27 cellular contexts compared by ENCODE assay signal in genomic region chr6:157098999-157099398, GRCh38.
"Had no signal": no experiment of that assay in that cellular context is flagged by ENCODE, and none has a peak within 500 bp of the region (broad histone marks: within the 10 kb centered on the region; RNA-seq: fewer than 3 reads in every experiment).

No MANE protein-coding gene starts in this region.

- H3K4me1 ChIP-seq: parathyroid adenoma, psoas muscle, vagina had no signal

- H3K9me3 Mint-ChIP-seq: stimulated activated effector memory CD8-positive, alpha-beta T cell treated with anti-CD3 and anti-CD28 coated beads, Interleukin-12 subunit alpha, Interleukin-12 subunit beta, amount 100 ng/mL, for 72 hours; stimulated activated naive CD8-positive, alpha-beta T cell treated with anti-CD3 and anti-CD28 coated beads, Interleukin-15, amount 100 ng/mL, for 72 hours; type B pancreatic cell; WTC11 had no signal

- H3K36me3 Mint-ChIP-seq: WTC11 had no signal

- H3K27me3 ChIP-seq: left lung, sigmoid colon, vagina had no signal

- H3K27ac Mint-ChIP-seq: type B pancreatic cell had no signal

- H3K27me3 Mint-ChIP-seq: stimulated activated naive CD8-positive, alpha-beta T cell treated with anti-CD3 and anti-CD28 coated beads, Interleukin-15, amount 100 ng/mL, for 72 hours; type B pancreatic cell had no signal

- ATAC-seq: left lung; lower lobe of right lung; psoas muscle; stimulated activated effector memory CD8-positive, alpha-beta T cell treated with anti-CD3 and anti-CD28 coated beads, Interleukin-12 subunit alpha, Interleukin-12 subunit beta, amount 100 ng/mL, for 72 hours; stimulated activated naive CD8-positive, alpha-beta T cell treated with anti-CD3 and anti-CD28 coated beads, Interleukin-15, amount 100 ng/mL, for 72 hours; WTC11 had no signal

- H3K4me3 Mint-ChIP-seq: stimulated activated naive CD8-positive, alpha-beta T cell treated with anti-CD3 and anti-CD28 coated beads, Interleukin-15, amount 100 ng/mL, for 72 hours; type B pancreatic cell; WTC11 had no signal

- H3K9ac ChIP-seq: parathyroid adenoma had no signal

- H3K4me3 ChIP-seq: left lung, lower lobe of right lung, psoas muscle, sigmoid colon, vagina had no signal

- H2AFZ ChIP-seq: parathyroid adenoma had no signal

- DNase-seq: activated CD4-positive, alpha-beta T cell treated with anti-CD3 and anti-CD28 coated beads for 4 hours; activated CD4-positive, alpha-beta T cell treated with anti-CD3 and anti-CD28 coated beads, Interleukin-2, amount 50 U/mL, for 4 hours; activated effector memory CD4-positive, alpha-beta T cell treated with Interleukin-2 at 50 U/mL for 16 hours; activated naive CD4-positive, alpha-beta T cell treated with Interleukin-2 at 50 U/mL for 16 hours; activated T-cell treated with anti-CD3 and anti-CD28 coated beads for 4 hours; amygdala; effector CD8-positive, alpha-beta T cell; left lung; lower lobe of right lung; mesendoderm; psoas muscle; sigmoid colon; small intestine; stimulated activated CD4-positive, alpha-beta T cell treated with anti-CD3 and anti-CD28 coated beads, Interleukin-4, amount 100 ng/mL, for 24 hours; stimulated activated naive CD8-positive, alpha-beta T cell treated with anti-CD3 and anti-CD28 coated beads, Interleukin-15, amount 100 ng/mL, for 72 hours; substantia nigra; SW 1271; T-helper 2 cell had no signal

- H3K27ac ChIP-seq: lower lobe of right lung, parathyroid adenoma, psoas muscle, sigmoid colon, vagina had no signal

- H3K36me3 ChIP-seq: left lung, lower lobe of right lung, sigmoid colon, vagina had no signal

- H3K9me3 ChIP-seq: left lung, lower lobe of right lung, psoas muscle, sigmoid colon, vagina had no signal

- FAIRE-seq: bronchial epithelial cell, colon, frontal cortex, islet of Langerhans, small intestine had no signal
